ENCODE assay signal across 27 cellular contexts in genomic region chr6:45675634-45676033, GRCh38.
A peak's percentile ranks its signal among the peaks of the same experiment; 100 is the strongest.
DNase-seq lines count a peak whose midpoint lies in the region; ATAC-seq lines count a peak whose summit lies in the region.
"Had no signal": no experiment of that assay in that cellular context is flagged by ENCODE, and none has a peak within 500 bp of the region (broad histone marks: within the 10 kb centered on the region; RNA-seq: fewer than 3 reads in every experiment).

No MANE protein-coding gene starts in this region.

- H3K14ac ChIP-seq in trophoblast cell (ENCODE audit: low read length), result no peak overlapping the region

- no peak overlapping the region for H3K4ac ChIP-seq in trophoblast cell (ENCODE audit: low read depth, low read length)

- peak overlapping the region; percentile 95 for H3K27ac Mint-ChIP-seq in T-helper 17 cell
- H3K27ac Mint-ChIP-seq: activated naive CD8-positive, alpha-beta T cell treated with anti-CD3 and anti-CD28 coated beads, Interleukin-2, amount 10 ng/mL, durations not matched to agents 7 days and 5 days had no signal

- H2AFZ ChIP-seq in trophoblast cell (ENCODE audit: insufficient read depth, low read length, poor library complexity), result no peak overlapping the region

- H3K79me2 ChIP-seq in trophoblast cell (ENCODE audit: control insufficient read depth, insufficient read depth, low read length, poor library complexity), result no peaks in the 10 kb centered on the region

- no peak overlapping the region for H3K18ac ChIP-seq in trophoblast cell (ENCODE audit: low read length)

- H4K91ac ChIP-seq in trophoblast cell (ENCODE audit: low read depth, low read length), result no peak overlapping the region

- H3K27me3 Mint-ChIP-seq in T-helper 17 cell, result no peaks in the 10 kb centered on the region
- H3K27me3 Mint-ChIP-seq: activated naive CD8-positive, alpha-beta T cell treated with anti-CD3 and anti-CD28 coated beads, Interleukin-2, amount 10 ng/mL, durations not matched to agents 7 days and 5 days; naive thymus-derived CD8-positive, alpha-beta T cell had no signal

- no peak for ATAC-seq in T-helper 17 cell
- ATAC-seq: naive thymus-derived CD8-positive, alpha-beta T cell; PC-3; Right ventricle myocardium inferior; SK-N-SH treated with all-trans-retinoic acid at 6 μM for 48 hours had no signal

- peak overlapping the region; percentile 4 for H2AK5ac ChIP-seq in trophoblast cell (ENCODE audit: low read length)

- DNase-seq in T-helper 17 cell (no peak), trophoblast cell (no peak), NCI-H187 treated with DMSO at 0.1 percent for 48 hours (lab: John Stamatoyannopoulos, UW) (no peak), NCI-H82 (lab: John Stamatoyannopoulos, UW) (no peak), SHP77 (lab: John Stamatoyannopoulos, UW) (no peak)
- DNase-seq: activated gamma-delta T cell; activated naive CD8-positive, alpha-beta T cell treated with anti-CD3 and anti-CD28 coated beads, Interleukin-2, amount 10 ng/mL, durations not matched to agents 7 days and 5 days; aorta; DMS79 treated with DMSO at 0.1 percent for 48 hours; effector CD4-positive, alpha-beta T cell; glutamatergic neuron; islet precursor cell; KBM-7; MG63; midbrain; naive thymus-derived CD8-positive, alpha-beta T cell; NCI-H2029; NCI-H524 treated with DMSO at 0.1 percent for 48 hours; occipital lobe; PC-3; stimulated activated CD4-positive, alpha-beta T cell treated with anti-CD3 and anti-CD28 coated beads, Interleukin-4, amount 100 ng/mL, for 1 hour had no signal

- peak overlapping the region; percentile 8 for H2BK12ac ChIP-seq in trophoblast cell (ENCODE audit: low read length)

- H3K4me1 ChIP-seq in ES-I3 (ENCODE audit: insufficient read depth, low read length), result peaks cover 9% of the 10 kb centered on the region
- H3K4me1 ChIP-seq in iPS-15b (ENCODE audit: control insufficient read depth, insufficient read depth, low read length), result no peaks in the 10 kb centered on the region
- H3K4me1 ChIP-seq in trophoblast cell (ENCODE audit: control insufficient read depth in 1 of 2, insufficient read depth in 2 of 2, low read length in 2 of 2), result peaks cover 2 to 3% of the 10 kb centered on the region in 2 experiments

- H3K36me3 ChIP-seq in ES-I3 (ENCODE audit: insufficient read depth, low read length) (no peaks in the 10 kb centered on the region), iPS-15b (ENCODE audit: control insufficient read depth, insufficient read depth, low read length) (no peaks in the 10 kb centered on the region), trophoblast cell (ENCODE audit: control insufficient read depth in 1 of 2, insufficient read depth in 2 of 2, low read length in 2 of 2) (no peaks in the 10 kb centered on the region)
- H3K36me3 ChIP-seq: MG63, upper lobe of left lung had no signal

- peak overlapping the region; percentile 55 for H3K4me3 Mint-ChIP-seq in T-helper 17 cell
- H3K4me3 Mint-ChIP-seq: activated naive CD8-positive, alpha-beta T cell treated with anti-CD3 and anti-CD28 coated beads, Interleukin-2, amount 10 ng/mL, durations not matched to agents 7 days and 5 days had no signal

- no peak overlapping the region for H4K8ac ChIP-seq in trophoblast cell (ENCODE audit: low read depth, low read length)

- no peak overlapping the region for H2BK5ac ChIP-seq in trophoblast cell (ENCODE audit: low read depth, low read length, poor library complexity)

- no peak overlapping the region for H3K4me2 ChIP-seq in trophoblast cell (ENCODE audit: low read length)

- H3K9ac ChIP-seq in ES-I3 (ENCODE audit: low read depth, low read length) (0 out of 2 replicates have a peak overlapping the region, but pooled peaks have one; percentile 44), iPS-15b (ENCODE audit: low read depth, low read length) (no peak overlapping the region), trophoblast cell (ENCODE audit: low read length) (no peak overlapping the region)

- peak overlapping the region; percentile 41 for H3K4me3 ChIP-seq in iPS-15b (ENCODE audit: low read depth, low read length)
- no peak overlapping the region for H3K4me3 ChIP-seq in trophoblast cell (ENCODE audit: low read depth, low read length)
- H3K4me3 ChIP-seq: MG63, upper lobe of left lung had no signal

- H3K9me3 ChIP-seq in ES-I3 (ENCODE audit: control insufficient read depth, insufficient read depth, low read length) (peaks cover 5% of the 10 kb centered on the region), T-helper 17 cell (ENCODE audit: control insufficient read depth, low read length, poor library complexity, severe bottlenecking) (no peaks in the 10 kb centered on the region), iPS-15b (ENCODE audit: control insufficient read depth, insufficient read depth, low read length) (no peaks in the 10 kb centered on the region), trophoblast cell (ENCODE audit: insufficient read depth, low read depth, low read length) (no peaks in the 10 kb centered on the region)
- H3K9me3 ChIP-seq: MG63, upper lobe of left lung had no signal

- H3K79me1 ChIP-seq in trophoblast cell (ENCODE audit: low read length), result no peaks in the 10 kb centered on the region

- H3K4me1 Mint-ChIP-seq in T-helper 17 cell, result peaks cover 25% of the 10 kb centered on the region

- H3K27me3 ChIP-seq in iPS-15b (ENCODE audit: control insufficient read depth, insufficient read depth, low read length) (peaks cover 8% of the 10 kb centered on the region), trophoblast cell (ENCODE audit: insufficient read depth, low read length) (no peaks in the 10 kb centered on the region)
- H3K27me3 ChIP-seq: MG63, upper lobe of left lung had no signal

- H2BK120ac ChIP-seq in trophoblast cell (ENCODE audit: insufficient read depth, low read length, poor library complexity), result no peak overlapping the region

- no peak overlapping the region for H3K23ac ChIP-seq in trophoblast cell (ENCODE audit: low read length)

- peaks cover 3% of the 10 kb centered on the region for H3K36me3 Mint-ChIP-seq in T-helper 17 cell (ENCODE audit: low read depth)

- no peak overlapping the region for H4K12ac ChIP-seq in trophoblast cell (ENCODE audit: low read depth, low read length)

- H3K27ac ChIP-seq in trophoblast cell (ENCODE audit: low read depth, low read length), result no peak overlapping the region
- H3K27ac ChIP-seq: C4-2B, upper lobe of left lung had no signal

- WGBS in trophoblast cell (ENCODE audit: extremely low coverage, insufficient coverage, insufficient read length), result no CpG with 5 or more reads among the region's 11 CpGs
